1 cellular context compared by ENCODE assay signal in the genomic region with DNA sequence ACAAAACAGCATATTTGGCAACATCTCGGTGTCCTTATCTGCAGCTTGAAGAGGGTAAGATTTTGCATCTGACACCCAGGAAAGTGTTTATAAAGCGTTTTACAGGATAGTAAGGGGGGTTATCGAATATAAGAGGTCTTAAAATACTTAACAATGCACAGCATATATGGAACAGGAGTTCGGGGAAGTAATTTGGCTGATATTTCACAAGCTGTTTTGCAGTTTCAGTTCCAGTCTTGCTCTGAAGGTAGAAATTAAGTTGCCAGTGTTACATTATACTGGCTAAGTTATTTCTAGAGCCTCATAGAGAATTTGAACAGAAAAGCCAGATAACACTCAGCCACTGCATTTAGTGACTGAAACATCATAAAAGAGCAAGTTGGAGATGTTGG.
TF ChIP-seq lines count a peak whose summit lies in the region.

No MANE protein-coding gene starts in this region.

TF ChIP-seq in K562, 482 proteins besides CTCF, POLR2A, EP300 and RAD21:
- TF ChIP-seq POLR2G (IDR thresholded peaks at IDR 0.05; ENCODE audit: low read depth, low read length): no peak
- no peak for TF ChIP-seq ZNF431 (CRISPR knock-in tag; IDR thresholded peaks at IDR 0.05)
- TF ChIP-seq PTBP1 (IDR thresholded peaks at IDR 0.05; ENCODE audit: low read depth, low read length): no peak
- no peak for TF ChIP-seq NFIC (IDR thresholded peaks at IDR 0.05)
- TF ChIP-seq SMAD1 (IDR thresholded peaks at IDR 0.05; ENCODE audit: low read depth, low read length, partially characterized antibody): no peak
- no peak for TF ChIP-seq TRIM28 (IDR thresholded peaks at IDR 0.05)
- TF ChIP-seq KDM5B (IDR thresholded peaks at IDR 0.05; ENCODE audit: insufficient replicate concordance, low read depth, low read length): no peak
- TF ChIP-seq, protein P1, sequence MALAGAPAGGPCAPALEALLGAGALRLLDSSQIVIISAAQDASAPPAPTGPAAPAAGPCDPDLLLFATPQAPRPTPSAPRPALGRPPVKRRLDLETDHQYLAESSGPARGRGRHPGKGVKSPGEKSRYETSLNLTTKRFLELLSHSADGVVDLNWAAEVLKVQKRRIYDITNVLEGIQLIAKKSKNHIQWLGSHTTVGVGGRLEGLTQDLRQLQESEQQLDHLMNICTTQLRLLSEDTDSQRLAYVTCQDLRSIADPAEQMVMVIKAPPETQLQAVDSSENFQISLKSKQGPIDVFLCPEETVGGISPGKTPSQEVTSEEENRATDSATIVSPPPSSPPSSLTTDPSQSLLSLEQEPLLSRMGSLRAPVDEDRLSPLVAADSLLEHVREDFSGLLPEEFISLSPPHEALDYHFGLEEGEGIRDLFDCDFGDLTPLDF (CRISPR knock-in tag; IDR thresholded peaks at IDR 0.05): no peak
- TF ChIP-seq ZBTB8A (IDR thresholded peaks at IDR 0.05; ENCODE audit: partially characterized antibody): no peak
- TF ChIP-seq ZSCAN29 (IDR thresholded peaks at IDR 0.05): no peak
- TF ChIP-seq, protein P2, sequence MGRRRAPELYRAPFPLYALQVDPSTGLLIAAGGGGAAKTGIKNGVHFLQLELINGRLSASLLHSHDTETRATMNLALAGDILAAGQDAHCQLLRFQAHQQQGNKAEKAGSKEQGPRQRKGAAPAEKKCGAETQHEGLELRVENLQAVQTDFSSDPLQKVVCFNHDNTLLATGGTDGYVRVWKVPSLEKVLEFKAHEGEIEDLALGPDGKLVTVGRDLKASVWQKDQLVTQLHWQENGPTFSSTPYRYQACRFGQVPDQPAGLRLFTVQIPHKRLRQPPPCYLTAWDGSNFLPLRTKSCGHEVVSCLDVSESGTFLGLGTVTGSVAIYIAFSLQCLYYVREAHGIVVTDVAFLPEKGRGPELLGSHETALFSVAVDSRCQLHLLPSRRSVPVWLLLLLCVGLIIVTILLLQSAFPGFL (CRISPR knock-in tag; IDR thresholded peaks at IDR 0.05): no peak
- TF ChIP-seq, protein P3, sequence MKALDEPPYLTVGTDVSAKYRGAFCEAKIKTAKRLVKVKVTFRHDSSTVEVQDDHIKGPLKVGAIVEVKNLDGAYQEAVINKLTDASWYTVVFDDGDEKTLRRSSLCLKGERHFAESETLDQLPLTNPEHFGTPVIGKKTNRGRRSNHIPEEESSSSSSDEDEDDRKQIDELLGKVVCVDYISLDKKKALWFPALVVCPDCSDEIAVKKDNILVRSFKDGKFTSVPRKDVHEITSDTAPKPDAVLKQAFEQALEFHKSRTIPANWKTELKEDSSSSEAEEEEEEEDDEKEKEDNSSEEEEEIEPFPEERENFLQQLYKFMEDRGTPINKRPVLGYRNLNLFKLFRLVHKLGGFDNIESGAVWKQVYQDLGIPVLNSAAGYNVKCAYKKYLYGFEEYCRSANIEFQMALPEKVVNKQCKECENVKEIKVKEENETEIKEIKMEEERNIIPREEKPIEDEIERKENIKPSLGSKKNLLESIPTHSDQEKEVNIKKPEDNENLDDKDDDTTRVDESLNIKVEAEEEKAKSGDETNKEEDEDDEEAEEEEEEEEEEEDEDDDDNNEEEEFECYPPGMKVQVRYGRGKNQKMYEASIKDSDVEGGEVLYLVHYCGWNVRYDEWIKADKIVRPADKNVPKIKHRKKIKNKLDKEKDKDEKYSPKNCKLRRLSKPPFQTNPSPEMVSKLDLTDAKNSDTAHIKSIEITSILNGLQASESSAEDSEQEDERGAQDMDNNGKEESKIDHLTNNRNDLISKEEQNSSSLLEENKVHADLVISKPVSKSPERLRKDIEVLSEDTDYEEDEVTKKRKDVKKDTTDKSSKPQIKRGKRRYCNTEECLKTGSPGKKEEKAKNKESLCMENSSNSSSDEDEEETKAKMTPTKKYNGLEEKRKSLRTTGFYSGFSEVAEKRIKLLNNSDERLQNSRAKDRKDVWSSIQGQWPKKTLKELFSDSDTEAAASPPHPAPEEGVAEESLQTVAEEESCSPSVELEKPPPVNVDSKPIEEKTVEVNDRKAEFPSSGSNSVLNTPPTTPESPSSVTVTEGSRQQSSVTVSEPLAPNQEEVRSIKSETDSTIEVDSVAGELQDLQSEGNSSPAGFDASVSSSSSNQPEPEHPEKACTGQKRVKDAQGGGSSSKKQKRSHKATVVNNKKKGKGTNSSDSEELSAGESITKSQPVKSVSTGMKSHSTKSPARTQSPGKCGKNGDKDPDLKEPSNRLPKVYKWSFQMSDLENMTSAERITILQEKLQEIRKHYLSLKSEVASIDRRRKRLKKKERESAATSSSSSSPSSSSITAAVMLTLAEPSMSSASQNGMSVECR (CRISPR knock-in tag; IDR thresholded peaks at IDR 0.05): no peak
- TF ChIP-seq, protein P4, sequence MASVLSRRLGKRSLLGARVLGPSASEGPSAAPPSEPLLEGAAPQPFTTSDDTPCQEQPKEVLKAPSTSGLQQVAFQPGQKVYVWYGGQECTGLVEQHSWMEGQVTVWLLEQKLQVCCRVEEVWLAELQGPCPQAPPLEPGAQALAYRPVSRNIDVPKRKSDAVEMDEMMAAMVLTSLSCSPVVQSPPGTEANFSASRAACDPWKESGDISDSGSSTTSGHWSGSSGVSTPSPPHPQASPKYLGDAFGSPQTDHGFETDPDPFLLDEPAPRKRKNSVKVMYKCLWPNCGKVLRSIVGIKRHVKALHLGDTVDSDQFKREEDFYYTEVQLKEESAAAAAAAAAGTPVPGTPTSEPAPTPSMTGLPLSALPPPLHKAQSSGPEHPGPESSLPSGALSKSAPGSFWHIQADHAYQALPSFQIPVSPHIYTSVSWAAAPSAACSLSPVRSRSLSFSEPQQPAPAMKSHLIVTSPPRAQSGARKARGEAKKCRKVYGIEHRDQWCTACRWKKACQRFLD (CRISPR knock-in tag; IDR thresholded peaks at IDR 0.05): no peak
- no peak for TF ChIP-seq CBX8 (IDR thresholded peaks at IDR 0.05; ENCODE audit: borderline replicate concordance, extremely low read depth, low read depth, low read length, poor library complexity, severe bottlenecking)
- TF ChIP-seq, protein P5, sequence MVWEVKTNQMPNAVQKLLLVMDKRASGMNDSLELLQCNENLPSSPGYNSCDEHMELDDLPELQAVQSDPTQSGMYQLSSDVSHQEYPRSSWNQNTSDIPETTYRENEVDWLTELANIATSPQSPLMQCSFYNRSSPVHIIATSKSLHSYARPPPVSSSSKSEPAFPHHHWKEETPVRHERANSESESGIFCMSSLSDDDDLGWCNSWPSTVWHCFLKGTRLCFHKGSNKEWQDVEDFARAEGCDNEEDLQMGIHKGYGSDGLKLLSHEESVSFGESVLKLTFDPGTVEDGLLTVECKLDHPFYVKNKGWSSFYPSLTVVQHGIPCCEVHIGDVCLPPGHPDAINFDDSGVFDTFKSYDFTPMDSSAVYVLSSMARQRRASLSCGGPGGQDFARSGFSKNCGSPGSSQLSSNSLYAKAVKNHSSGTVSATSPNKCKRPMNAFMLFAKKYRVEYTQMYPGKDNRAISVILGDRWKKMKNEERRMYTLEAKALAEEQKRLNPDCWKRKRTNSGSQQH (CRISPR knock-in tag; IDR thresholded peaks at IDR 0.05): no peak
- TF ChIP-seq FOSL1 (tag; conservative IDR thresholded peaks at IDR 0.05): no peak
- no peak for TF ChIP-seq NCOA6 (IDR thresholded peaks at IDR 0.05)
- TF ChIP-seq NCOA2 (IDR thresholded peaks at IDR 0.05; ENCODE audit: partially characterized antibody in 2 of 2): no peak
- no peak for TF ChIP-seq ZNF224 (CRISPR knock-in tag; IDR thresholded peaks at IDR 0.05)
